ENCODE assay signal across 8 cellular contexts in genomic region chr21:46639489-46640386, GRCh38. TPM values are rescaled to one million over a fixed set of nuclear protein-coding genes. Genes with fewer than 3 reads are reported as not detected.
DNase-seq lines count a peak whose midpoint lies in the region; ATAC-seq, FAIRE-seq and TF ChIP-seq lines count a peak whose summit lies in the region.

No MANE protein-coding gene starts in this region.

- no peaks in the 10 kb centered on the region for H3K27me3 Mint-ChIP-seq in activated naive CD4-positive, alpha-beta T cell treated with anti-CD3 and anti-CD28 coated beads for 36 hours (ENCODE audit: low read depth)

- POLR2A ChIA-PET in Panc1 (lab: Charles Lee): no interaction called here

- H3K36me3 Mint-ChIP-seq in activated naive CD4-positive, alpha-beta T cell treated with anti-CD3 and anti-CD28 coated beads for 36 hours (ENCODE audit: low read depth): peaks cover 29% of the 10 kb centered on the region

- ATAC-seq in Panc1: no peak

- H3K27ac ChIP-seq in Panc1 (ENCODE audit: low read length) (no peak overlapping the region), tibial artery (no peak overlapping the region)

- no peaks in the 10 kb centered on the region for H3K9me3 ChIP-seq in Panc1 (ENCODE audit: control insufficient read depth, insufficient read depth, low read depth, low read length)
- no peaks in the 10 kb centered on the region for H3K9me3 ChIP-seq in tibial artery

- peak overlapping the region; percentile 41 for H3K4me3 Mint-ChIP-seq in activated naive CD4-positive, alpha-beta T cell treated with anti-CD3 and anti-CD28 coated beads for 36 hours

- H3K36me3 ChIP-seq in Panc1 (ENCODE audit: control insufficient read depth, insufficient read depth, low read length) (peaks cover 6% of the 10 kb centered on the region; the same call in 1 of the 2 replicates), tibial artery (peaks cover 21 to 40% (median 26%) of the 10 kb centered on the region in 3 donors)

- TF ChIP-seq CTCF in Panc1 (IDR thresholded peaks at IDR 0.05) (peak; percentile 38; the same call in 1 of the 2 replicates), tibial artery (IDR thresholded peaks at IDR 0.05) (peak; percentile 28 to 38)

- BruUV-seq in Panc1 (replicated peaks; lab: Mats Ljungman, UMichigan): no TSS peak

- H3K4me1 Mint-ChIP-seq in activated naive CD4-positive, alpha-beta T cell treated with anti-CD3 and anti-CD28 coated beads for 36 hours (ENCODE audit: low read depth): peaks cover 58% of the 10 kb centered on the region

- H3K9me3 Mint-ChIP-seq in activated naive CD4-positive, alpha-beta T cell treated with anti-CD3 and anti-CD28 coated beads for 36 hours: no peaks in the 10 kb centered on the region

- intact Hi-C loops in activated naive CD4-positive, alpha-beta T cell treated with anti-CD3 and anti-CD28 coated beads for 36 hours (cut with micrococcal nuclease): no loop called here
- intact Hi-C loops in Panc1 (cut with micrococcal nuclease; ENCODE audit: unreplicated experiment): no loop called here
- intact Hi-C loops in tibial artery (cut with DNase I; ENCODE audit: low total_unique reads): no loop called here

- CTCF ChIA-PET in activated naive CD4-positive, alpha-beta T cell treated with anti-CD3 and anti-CD28 coated beads for 36 hours (lab: Charles Lee): interaction anchor here (0.6 to 1.7 kb wide), 10 partner anchors 12 to 170 kb away, joined by 3 to 5 read pairs (median 4); no protein-coding TSS in a partner anchor
- CTCF ChIA-PET in Panc1 (lab: Charles Lee): interaction anchor here (0.7 kb wide), 1 partner anchor 22 kb away, joined by 3 read pairs; no protein-coding TSS in a partner anchor

- TF ChIP-seq POLR2A in erythroblast (IDR thresholded peaks at IDR 0.05; ENCODE audit: low read length): no peak
- TF ChIP-seq POLR2A in GM12891 (IDR thresholded peaks at IDR 0.05; ENCODE audit: low read depth, low read length): no peak

- in situ Hi-C loops in Panc1 (cut with HindIII; ENCODE audit: low pct_unique_long_range_greater_than_20kb, low sequenced_read_pairs): no loop called here

- DNase-seq in activated naive CD4-positive, alpha-beta T cell treated with anti-CD3 and anti-CD28 coated beads for 36 hours: no peak
- no peak for DNase-seq in activated naive CD4-positive, alpha-beta T cell treated with anti-CD3 and anti-CD28 coated beads, Interleukin-2, amount 50 U/mL, for 16 hours
- DNase-seq in Panc1 (ENCODE audit: low read depth, low spot score) (no peak), erythroblast (lab: John Stamatoyannopoulos, UW) (peak; percentile 29 to 39), tibial artery (no peak), COLO668 (lab: John Stamatoyannopoulos, UW; ENCODE audit: unreplicated experiment) (no peak), SHP77 (lab: John Stamatoyannopoulos, UW) (no peak), GM12891 (ENCODE audit: insufficient read length, low spot score) (no peak)

- no peak for FAIRE-seq in GM12891 (lab: Jason Lieb, UNC)

- H3K27me3 ChIP-seq in Panc1 (ENCODE audit: control insufficient read depth, insufficient read depth, low read length) (no peaks in the 10 kb centered on the region), tibial artery (no peaks in the 10 kb centered on the region)

- peaks cover 12% of the 10 kb centered on the region; the same call in 1 of the 2 replicates for H3K4me1 ChIP-seq in Panc1 (ENCODE audit: control insufficient read depth, insufficient read depth, low read length)
- H3K4me1 ChIP-seq in tibial artery: peaks cover 5 to 48% (median 33%) of the 10 kb centered on the region in 4 donors

- H3K4me3 ChIP-seq in Panc1 (ENCODE audit: low read depth in 2 of 2, low read length in 2 of 2) (no peak overlapping the region), tibial artery (no peak overlapping the region)

- H3K27ac Mint-ChIP-seq in activated naive CD4-positive, alpha-beta T cell treated with anti-CD3 and anti-CD28 coated beads for 36 hours: peak overlapping the region; percentile 39

TF ChIP-seq in GM12891, 5 proteins besides CTCF, POLR2A, EP300 and RAD21:
- TF ChIP-seq TAF1 (IDR thresholded peaks at IDR 0.05; ENCODE audit: low read depth, low read length) (no peak), POLR2AphosphoS5 (IDR thresholded peaks at IDR 0.05; ENCODE audit: low read depth, low read length) (no peak), PAX5 (IDR thresholded peaks at IDR 0.05; ENCODE audit: insufficient read depth, low read length, severe bottlenecking) (no peak), POU2F2 (IDR thresholded peaks at IDR 0.05; ENCODE audit: low read depth, low read length) (no peak), SPI1 (IDR thresholded peaks at IDR 0.05; ENCODE audit: low read depth, low read length) (no peak)

RNA-seq across cellular contexts. Expression of gene PRMT2, which starts 4.3 kb away (rescaled TPM):
- 10 to 100 TPM; 78.5 to 81.1 TPM for total RNA-seq in activated naive CD4-positive, alpha-beta T cell treated with anti-CD3 and anti-CD28 coated beads for 36 hours
- total RNA-seq in Panc1 (2021; ENCODE audit: unreplicated experiment): 60.5 TPM
- polyA plus RNA-seq in Panc1 (2012; ENCODE audit: insufficient read length): 121 TPM
- polyA plus RNA-seq in GM12891 (2012; ENCODE audit: low read depth, missing spikeins): 43.6 TPM

RNA-seq across cellular contexts. Expression of gene S100B, which starts 34.9 kb away (rescaled TPM):
- under 1 TPM in 1 of 2 experiments, not detected in 1; 0.24 TPM for total RNA-seq in activated naive CD4-positive, alpha-beta T cell treated with anti-CD3 and anti-CD28 coated beads for 36 hours
- total RNA-seq in Panc1 (2021; ENCODE audit: unreplicated experiment): not detected
- polyA plus RNA-seq in Panc1 (2012; ENCODE audit: insufficient read length): not detected
- polyA plus RNA-seq in GM12891 (2012; ENCODE audit: low read depth, missing spikeins): 0.18 TPM

Comparison
In these comparisons a context has a peak if more than half of its experiments do, and no peak if none do; other contexts are left out.
1. DNase-seq: peak in erythroblast (2 of 2); none in activated naive CD4-positive, alpha-beta T cell treated with anti-CD3 and anti-CD28 coated beads for 36 hours (single experiment), activated naive CD4-positive, alpha-beta T cell treated with anti-CD3 and anti-CD28 coated beads, Interleukin-2, amount 50 U/mL, for 16 hours (single experiment), Panc1 (single experiment), tibial artery (0 of 2), COLO668 (single experiment), SHP77 (0 of 2) and GM12891 (single experiment).